In the genomic region with DNA sequence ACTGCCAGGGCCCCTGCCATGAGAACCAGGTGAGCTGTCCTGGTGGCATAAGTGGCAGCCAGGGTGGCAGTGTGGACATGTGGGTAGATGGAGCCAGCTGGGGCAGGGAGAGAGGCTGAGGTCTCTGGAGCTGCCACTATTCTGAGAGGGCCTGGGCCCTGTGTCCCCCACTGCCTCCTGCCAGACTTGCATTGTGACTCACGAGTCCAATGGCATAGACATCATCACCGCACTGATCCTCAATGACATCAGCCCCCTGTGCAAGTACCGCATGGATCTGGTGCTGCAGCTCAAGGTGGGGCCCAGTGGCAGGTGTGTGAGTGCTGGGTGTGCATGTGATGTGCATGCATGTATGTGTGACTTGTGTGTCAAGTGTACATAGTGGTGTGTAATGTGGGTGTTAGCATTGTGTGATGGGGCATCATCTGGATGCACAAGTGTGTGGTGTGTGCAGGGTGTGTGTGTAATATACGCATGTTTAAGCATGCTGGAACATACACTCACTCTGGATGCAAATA, we compare ENCODE assay signal across 20 cellular contexts.
"Had no signal": no experiment of that assay in that cellular context is flagged by ENCODE, and none has a peak within 500 bp of the region (broad histone marks: within the 10 kb centered on the region; RNA-seq: fewer than 3 reads in every experiment).

No MANE protein-coding gene starts in this region.

- H3K4me3 ChIP-seq: ascending aorta, gastroesophageal sphincter, heart right ventricle, tibial artery, vagina had no signal

- H3K4me1 ChIP-seq: ascending aorta, gastroesophageal sphincter, parathyroid adenoma, tibial artery, vagina had no signal

- FAIRE-seq: islet of Langerhans had no signal

- H3K27me3 ChIP-seq: ascending aorta, heart right ventricle, tibial artery, vagina had no signal

- H3K27ac Mint-ChIP-seq: activated CD8-positive, alpha-beta T cell treated with anti-CD3 and anti-CD28 coated beads for 36 hours; activated T-helper 1 cell treated with anti-CD3 and anti-CD28 coated beads, Interleukin-12 subunit alpha, Interleukin-12 subunit beta, Interleukin-2, Interleukin-4 antibody, amounts not matched to agents 30 ng/mL and 10 ng/mL and 1 ng/mL, durations not matched to agents 14 hours and 24 hours and 36 hours; endodermal cell had no signal

- H3K27me3 Mint-ChIP-seq: activated CD8-positive, alpha-beta T cell treated with anti-CD3 and anti-CD28 coated beads for 36 hours had no signal

- H3K4me1 Mint-ChIP-seq: endodermal cell had no signal

- H3K79me2 ChIP-seq: parathyroid adenoma had no signal

- H3K27ac ChIP-seq: ascending aorta, gastroesophageal sphincter, heart right ventricle, parathyroid adenoma, tibial artery, vagina, VCaP had no signal

- H3K4me3 Mint-ChIP-seq: activated CD8-positive, alpha-beta T cell treated with anti-CD3 and anti-CD28 coated beads for 36 hours; activated T-helper 1 cell treated with anti-CD3 and anti-CD28 coated beads, Interleukin-12 subunit alpha, Interleukin-12 subunit beta, Interleukin-2, Interleukin-4 antibody, amounts not matched to agents 30 ng/mL and 10 ng/mL and 1 ng/mL, durations not matched to agents 14 hours and 24 hours and 36 hours; endodermal cell; stimulated activated effector memory CD8-positive, alpha-beta T cell treated with anti-CD3 and anti-CD28 coated beads, Interleukin-12 subunit alpha, Interleukin-12 subunit beta, amount 100 ng/mL, for 72 hours had no signal

- DNase-seq: activated CD4-positive, alpha-beta T cell treated with anti-CD3 and anti-CD28 coated beads for 1 hour; activated CD8-positive, alpha-beta memory T cell treated with anti-CD3 and anti-CD28 coated beads, Interleukin-2, amount 50 U/mL, for 4 hours; activated CD8-positive, alpha-beta T cell treated with anti-CD3 and anti-CD28 coated beads for 36 hours; endodermal cell; erythroblast; heart right ventricle; left colon; midbrain; stimulated activated CD4-positive, alpha-beta T cell treated with anti-CD3 and anti-CD28 coated beads, Interleukin-12 subunit alpha, Interleukin-12 subunit beta, amount 100 ng/mL, for 4 hours; stimulated activated CD4-positive, alpha-beta T cell treated with anti-CD3 and anti-CD28 coated beads, Interleukin-2, amount 100 ng/mL, for 24 hours; T-helper 9 cell; tibial artery had no signal

- H2AFZ ChIP-seq: parathyroid adenoma had no signal

- H3K9me3 Mint-ChIP-seq: activated CD8-positive, alpha-beta T cell treated with anti-CD3 and anti-CD28 coated beads for 36 hours; activated T-helper 1 cell treated with anti-CD3 and anti-CD28 coated beads, Interleukin-12 subunit alpha, Interleukin-12 subunit beta, Interleukin-2, Interleukin-4 antibody, amounts not matched to agents 30 ng/mL and 10 ng/mL and 1 ng/mL, durations not matched to agents 14 hours and 24 hours and 36 hours; endodermal cell; stimulated activated effector memory CD8-positive, alpha-beta T cell treated with anti-CD3 and anti-CD28 coated beads, Interleukin-12 subunit alpha, Interleukin-12 subunit beta, amount 100 ng/mL, for 72 hours had no signal

- H3K9me3 ChIP-seq: ascending aorta, gastroesophageal sphincter, heart right ventricle, tibial artery, vagina had no signal
